ENCODE assay signal across 10 cellular contexts in the genomic region with DNA sequence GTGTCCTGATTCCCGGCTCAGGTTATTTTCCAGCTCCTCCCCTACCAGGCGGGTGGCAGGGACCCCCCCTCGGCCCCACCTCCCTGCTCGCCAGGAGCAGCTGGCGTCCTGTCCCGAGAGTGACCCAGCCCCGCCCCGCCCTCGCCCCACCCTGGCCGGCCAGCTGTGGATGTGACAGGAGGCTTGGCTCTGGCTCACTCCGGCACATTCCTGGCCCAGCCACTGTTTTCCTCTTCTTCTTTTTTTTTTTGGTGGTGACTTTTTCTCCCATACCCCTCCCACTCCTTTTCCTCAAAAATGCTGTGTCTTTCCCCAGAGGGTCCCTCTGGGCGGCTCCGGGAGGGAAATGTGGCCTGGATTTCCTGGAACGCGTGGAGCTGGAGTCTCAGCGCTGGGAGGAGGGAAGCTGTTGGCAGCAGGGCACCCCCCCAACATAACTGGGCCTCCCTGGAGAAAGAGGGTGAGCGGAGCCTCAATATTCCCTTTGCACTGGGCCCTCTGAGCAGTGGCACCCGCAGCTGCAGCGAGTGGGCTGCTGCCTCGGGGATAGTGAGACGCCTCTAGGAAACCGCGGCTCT.
DNase-seq lines count a peak whose midpoint lies in the region; ATAC-seq and TF ChIP-seq lines count a peak whose summit lies in the region.
"Had no signal": no experiment of that assay in that cellular context is flagged by ENCODE, and none has a peak within 500 bp of the region (broad histone marks: within the 10 kb centered on the region; RNA-seq: fewer than 3 reads in every experiment).

No MANE protein-coding gene starts in this region.

- no peak overlapping the region for H3K4me3 ChIP-seq in fibroblast of pulmonary artery (replicated peaks; ENCODE audit: low read depth, low read length)

- no peak for ATAC-seq in HG03045 (IDR thresholded peaks at IDR 0.05; ENCODE audit: unreplicated experiment)

- peak overlapping the region; percentile 63 for H3K4me3 Mint-ChIP-seq in nephron progenitor cell

- peaks cover 12% of the 10 kb centered on the region for H3K27me3 Mint-ChIP-seq in nephron progenitor cell (ENCODE audit: low read depth, poor library complexity)

- H3K36me3 Mint-ChIP-seq in nephron progenitor cell (ENCODE audit: low read depth): no peaks in the 10 kb centered on the region

- no peak overlapping the region for H3K27ac Mint-ChIP-seq in nephron progenitor cell

- peaks cover 56% of the 10 kb centered on the region for H3K4me1 Mint-ChIP-seq in nephron progenitor cell

- TF ChIP-seq CTCF in fibroblast of pulmonary artery (IDR thresholded peaks at IDR 0.05; ENCODE audit: low read length, missing control alignments): no peak
- TF ChIP-seq CTCF in nephron progenitor cell (IDR thresholded peaks at IDR 0.05): no peak

- peak; percentile 67 for DNase-seq in AG20443 (ENCODE audit: low spot score)
- DNase-seq in NCI-H69 (lab: John Stamatoyannopoulos, UW): peak; percentile 58
- DNase-seq in fibroblast of pulmonary artery (ENCODE audit: low read depth): peak; percentile 16
- DNase-seq in nephron progenitor cell: peak; percentile 66
- no peak for DNase-seq in stimulated activated CD4-positive, alpha-beta T cell treated with anti-CD3 and anti-CD28 coated beads, Interleukin-2, amount 100 ng/mL, for 48 hours
- no peak for DNase-seq in NCI-H446 treated with DMSO at 0.1 percent for 48 hours (lab: John Stamatoyannopoulos, UW)
- no peak for DNase-seq in activated T-cell treated with anti-CD3 and anti-CD28 coated beads, Interleukin-2, amount 50 U/mL, for 48 hours
- DNase-seq: dorsolateral prefrontal cortex, kidney glomerular epithelial cell had no signal

- H3K9me3 Mint-ChIP-seq in nephron progenitor cell: no peaks in the 10 kb centered on the region

Comparison
In these comparisons a context has a peak if more than half of its experiments do, and no peak if none do; other contexts are left out.
1. DNase-seq: peak in AG20443 (single experiment), NCI-H69 (single experiment), fibroblast of pulmonary artery (single experiment) and nephron progenitor cell (single experiment); none in stimulated activated CD4-positive, alpha-beta T cell treated with anti-CD3 and anti-CD28 coated beads, Interleukin-2, amount 100 ng/mL, for 48 hours (0 of 2), NCI-H446 treated with DMSO at 0.1 percent for 48 hours (single experiment) and activated T-cell treated with anti-CD3 and anti-CD28 coated beads, Interleukin-2, amount 50 U/mL, for 48 hours (0 of 2).